In genomic region chr5:72293495-72294055, GRCh38 we compare ENCODE assay signal across 1 cellular context.
TF ChIP-seq lines count a peak whose summit lies in the region.

No MANE protein-coding gene starts in this region.

TF ChIP-seq in HCT116, 20 proteins besides CTCF, POLR2A, EP300 and RAD21 (continued from another document):
- TF ChIP-seq, protein P1, sequence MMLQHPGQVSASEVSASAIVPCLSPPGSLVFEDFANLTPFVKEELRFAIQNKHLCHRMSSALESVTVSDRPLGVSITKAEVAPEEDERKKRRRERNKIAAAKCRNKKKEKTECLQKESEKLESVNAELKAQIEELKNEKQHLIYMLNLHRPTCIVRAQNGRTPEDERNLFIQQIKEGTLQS (IDR thresholded peaks at IDR 0.05) = no peak
- TF ChIP-seq EZH2 (IDR thresholded peaks at IDR 0.05) (no peak), SRF (IDR thresholded peaks at IDR 0.05; ENCODE audit: low read depth) (no peak)
- TF ChIP-seq, protein P2, sequence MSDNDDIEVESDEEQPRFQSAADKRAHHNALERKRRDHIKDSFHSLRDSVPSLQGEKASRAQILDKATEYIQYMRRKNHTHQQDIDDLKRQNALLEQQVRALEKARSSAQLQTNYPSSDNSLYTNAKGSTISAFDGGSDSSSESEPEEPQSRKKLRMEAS (IDR thresholded peaks at IDR 0.05) = no peak
TF ChIP-seq in HCT116: peak in this region for 0.
